In the genomic region with DNA sequence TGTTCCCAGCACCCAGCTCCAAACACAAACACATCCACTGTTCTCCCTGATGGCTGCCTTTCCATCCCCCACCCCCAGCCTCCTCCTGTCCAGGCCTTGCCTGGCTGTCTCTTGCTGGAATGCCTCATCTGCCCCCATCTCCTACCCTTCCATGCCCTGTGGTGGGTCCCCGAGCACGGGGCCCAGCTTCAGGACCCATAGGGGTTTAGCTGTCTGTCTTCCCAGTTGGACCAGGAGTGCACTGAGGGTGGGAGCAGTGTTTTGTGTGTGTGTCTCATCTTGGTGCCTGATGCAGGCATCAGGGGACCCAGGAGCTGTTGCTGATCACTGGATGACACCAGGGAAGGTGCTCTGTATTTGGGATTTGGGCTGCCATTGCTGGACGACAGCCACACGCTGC, we compare ENCODE assay signal across 1 cellular context.
TF ChIP-seq lines count a peak whose summit lies in the region.

No MANE protein-coding gene starts in this region.

TF ChIP-seq in WTC11, 78 proteins besides CTCF, POLR2A, EP300 and RAD21 (continued from another document):
- TF ChIP-seq, protein P1, sequence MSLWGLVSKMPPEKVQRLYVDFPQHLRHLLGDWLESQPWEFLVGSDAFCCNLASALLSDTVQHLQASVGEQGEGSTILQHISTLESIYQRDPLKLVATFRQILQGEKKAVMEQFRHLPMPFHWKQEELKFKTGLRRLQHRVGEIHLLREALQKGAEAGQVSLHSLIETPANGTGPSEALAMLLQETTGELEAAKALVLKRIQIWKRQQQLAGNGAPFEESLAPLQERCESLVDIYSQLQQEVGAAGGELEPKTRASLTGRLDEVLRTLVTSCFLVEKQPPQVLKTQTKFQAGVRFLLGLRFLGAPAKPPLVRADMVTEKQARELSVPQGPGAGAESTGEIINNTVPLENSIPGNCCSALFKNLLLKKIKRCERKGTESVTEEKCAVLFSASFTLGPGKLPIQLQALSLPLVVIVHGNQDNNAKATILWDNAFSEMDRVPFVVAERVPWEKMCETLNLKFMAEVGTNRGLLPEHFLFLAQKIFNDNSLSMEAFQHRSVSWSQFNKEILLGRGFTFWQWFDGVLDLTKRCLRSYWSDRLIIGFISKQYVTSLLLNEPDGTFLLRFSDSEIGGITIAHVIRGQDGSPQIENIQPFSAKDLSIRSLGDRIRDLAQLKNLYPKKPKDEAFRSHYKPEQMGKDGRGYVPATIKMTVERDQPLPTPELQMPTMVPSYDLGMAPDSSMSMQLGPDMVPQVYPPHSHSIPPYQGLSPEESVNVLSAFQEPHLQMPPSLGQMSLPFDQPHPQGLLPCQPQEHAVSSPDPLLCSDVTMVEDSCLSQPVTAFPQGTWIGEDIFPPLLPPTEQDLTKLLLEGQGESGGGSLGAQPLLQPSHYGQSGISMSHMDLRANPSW (CRISPR knock-in tag; conservative IDR thresholded peaks at IDR 0.05; ENCODE audit: low read depth) = no peak
- TF ChIP-seq, protein P2, sequence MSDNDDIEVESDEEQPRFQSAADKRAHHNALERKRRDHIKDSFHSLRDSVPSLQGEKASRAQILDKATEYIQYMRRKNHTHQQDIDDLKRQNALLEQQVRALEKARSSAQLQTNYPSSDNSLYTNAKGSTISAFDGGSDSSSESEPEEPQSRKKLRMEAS (CRISPR knock-in tag; IDR thresholded peaks at IDR 0.05) = no peak
- TF ChIP-seq ETV6 (CRISPR knock-in tag; IDR thresholded peaks at IDR 0.05) (no peak), ESRRA (CRISPR knock-in tag; IDR thresholded peaks at IDR 0.05; ENCODE audit: borderline replicate concordance) (no peak), IRF2 (CRISPR knock-in tag; IDR thresholded peaks at IDR 0.05; ENCODE audit: borderline replicate concordance, low read depth) (no peak), ZNF317 (CRISPR knock-in tag; IDR thresholded peaks at IDR 0.05; ENCODE audit: borderline replicate concordance, low read depth) (no peak), NR3C1 (CRISPR knock-in tag; conservative IDR thresholded peaks at IDR 0.05; ENCODE audit: low read depth) (no peak), SMAD3 (CRISPR knock-in tag; IDR thresholded peaks at IDR 0.05; ENCODE audit: borderline replicate concordance) (no peak), KAT7 (CRISPR knock-in tag; IDR thresholded peaks at IDR 0.05; ENCODE audit: borderline replicate concordance) (no peak), NFE2L1 (CRISPR knock-in tag; IDR thresholded peaks at IDR 0.05) (no peak)
- TF ChIP-seq, protein P3, sequence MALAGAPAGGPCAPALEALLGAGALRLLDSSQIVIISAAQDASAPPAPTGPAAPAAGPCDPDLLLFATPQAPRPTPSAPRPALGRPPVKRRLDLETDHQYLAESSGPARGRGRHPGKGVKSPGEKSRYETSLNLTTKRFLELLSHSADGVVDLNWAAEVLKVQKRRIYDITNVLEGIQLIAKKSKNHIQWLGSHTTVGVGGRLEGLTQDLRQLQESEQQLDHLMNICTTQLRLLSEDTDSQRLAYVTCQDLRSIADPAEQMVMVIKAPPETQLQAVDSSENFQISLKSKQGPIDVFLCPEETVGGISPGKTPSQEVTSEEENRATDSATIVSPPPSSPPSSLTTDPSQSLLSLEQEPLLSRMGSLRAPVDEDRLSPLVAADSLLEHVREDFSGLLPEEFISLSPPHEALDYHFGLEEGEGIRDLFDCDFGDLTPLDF (CRISPR knock-in tag; IDR thresholded peaks at IDR 0.05) = no peak
- TF ChIP-seq, protein P4, sequence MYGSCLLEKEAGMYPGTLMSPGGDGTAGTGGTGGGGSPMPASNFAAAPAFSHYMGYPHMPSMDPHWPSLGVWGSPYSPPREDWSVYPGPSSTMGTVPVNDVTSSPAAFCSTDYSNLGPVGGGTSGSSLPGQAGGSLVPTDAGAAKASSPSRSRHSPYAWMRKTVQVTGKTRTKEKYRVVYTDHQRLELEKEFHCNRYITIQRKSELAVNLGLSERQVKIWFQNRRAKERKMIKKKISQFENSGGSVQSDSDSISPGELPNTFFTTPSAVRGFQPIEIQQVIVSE (CRISPR knock-in tag; IDR thresholded peaks at IDR 0.05; ENCODE audit: borderline replicate concordance) = no peak
